Comparison of ENCODE assay signal across 13 cellular contexts in genomic region chr12:2154050-2154449, GRCh38.
A peak's percentile ranks its signal among the peaks of the same experiment; 100 is the strongest.
DNase-seq lines count a peak whose midpoint lies in the region; ATAC-seq and TF ChIP-seq lines count a peak whose summit lies in the region.
"Had no signal": no experiment of that assay in that cellular context is flagged by ENCODE, and none has a peak within 500 bp of the region (broad histone marks: within the 10 kb centered on the region; RNA-seq: fewer than 3 reads in every experiment).

No MANE protein-coding gene starts in this region.

- H3K36me3 ChIP-seq in gastroesophageal sphincter: no peaks in the 10 kb centered on the region
- H3K36me3 ChIP-seq in Peyer's patch: no peaks in the 10 kb centered on the region
- H3K36me3 ChIP-seq: ovary, suprapubic skin had no signal

- H3K27me3 ChIP-seq in gastroesophageal sphincter: no peaks in the 10 kb centered on the region
- no peaks in the 10 kb centered on the region for H3K27me3 ChIP-seq in Peyer's patch
- H3K27me3 ChIP-seq: ovary, suprapubic skin had no signal

- H3K27ac ChIP-seq in gastroesophageal sphincter (peak overlapping the region; percentile 16 to 81 (median 74)), Peyer's patch (peak overlapping the region in 2 of 4 donors; percentile 5 to 49)
- H3K27ac ChIP-seq: KMS-11, PC-9, suprapubic skin had no signal

- H3K4me1 ChIP-seq in gastroesophageal sphincter: peaks cover 0 to 60% (median 16%) of the 10 kb centered on the region in 3 donors
- H3K4me1 ChIP-seq in Peyer's patch: peaks cover 0 to 15% (median 0%) of the 10 kb centered on the region in 4 donors

- TF ChIP-seq POLR2A in gastroesophageal sphincter (IDR thresholded peaks at IDR 0.05) (no peak), Peyer's patch (IDR thresholded peaks at IDR 0.05) (no peak)

- H3K4me1 Mint-ChIP-seq in type B pancreatic cell (ENCODE audit: unreplicated experiment): peaks cover 8% of the 10 kb centered on the region
- H3K4me1 Mint-ChIP-seq: activated naive CD8-positive, alpha-beta T cell treated with anti-CD3 and anti-CD28 coated beads, Interleukin-2, amount 50 U/mL, for 24 hours had no signal

- H3K4me3 ChIP-seq in gastroesophageal sphincter (no peak overlapping the region), Peyer's patch (no peak overlapping the region)
- H3K4me3 ChIP-seq: ovary, PC-9, suprapubic skin had no signal

- H3K9me3 ChIP-seq in gastroesophageal sphincter (no peaks in the 10 kb centered on the region), Peyer's patch (no peaks in the 10 kb centered on the region)
- H3K9me3 ChIP-seq: ovary, suprapubic skin had no signal

- H3K4me3 Mint-ChIP-seq in type B pancreatic cell: no peak overlapping the region
- H3K4me3 Mint-ChIP-seq: activated naive CD8-positive, alpha-beta T cell treated with anti-CD3 and anti-CD28 coated beads, Interleukin-2, amount 50 U/mL, for 24 hours had no signal

- H3K27me3 Mint-ChIP-seq in type B pancreatic cell: peaks cover 9% of the 10 kb centered on the region

- ATAC-seq in gastroesophageal sphincter (peak; percentile 54), sciatic nerve (peak; percentile 66), HG03565 (IDR thresholded peaks at IDR 0.05; ENCODE audit: unreplicated experiment) (no peak)
- ATAC-seq: activated naive CD8-positive, alpha-beta T cell treated with anti-CD3 and anti-CD28 coated beads, Interleukin-2, amount 50 U/mL, for 24 hours had no signal

- H3K27ac Mint-ChIP-seq in type B pancreatic cell: no peak overlapping the region
- H3K27ac Mint-ChIP-seq: activated naive CD8-positive, alpha-beta T cell treated with anti-CD3 and anti-CD28 coated beads, Interleukin-2, amount 50 U/mL, for 24 hours had no signal

- DNase-seq in EH (ENCODE audit: low read depth) (peak; percentile 86), amniotic stem cell (lab: John Stamatoyannopoulos, UW) (peak; percentile 16), sciatic nerve (ENCODE audit: low spot score) (no peak), type B pancreatic cell (ENCODE audit: extremely low spot score, unreplicated experiment) (no peak), Peyer's patch (no peak)
- DNase-seq in activated effector memory CD4-positive, alpha-beta T cell treated with Interleukin-2 at 50 U/mL for 16 hours: no peak
- DNase-seq: activated naive CD8-positive, alpha-beta T cell treated with anti-CD3 and anti-CD28 coated beads, Interleukin-2, amount 50 U/mL, for 24 hours; ovary; PC-9 had no signal

- no peak for TF ChIP-seq CTCF in gastroesophageal sphincter (IDR thresholded peaks at IDR 0.05)
- no peak for TF ChIP-seq CTCF in type B pancreatic cell (conservative IDR thresholded peaks at IDR 0.05)
- TF ChIP-seq CTCF in Peyer's patch (IDR thresholded peaks at IDR 0.05): no peak

- intact Hi-C loops in sciatic nerve (cut with DNase I): no loop called here

- H3K36me3 Mint-ChIP-seq in type B pancreatic cell: peaks cover 7% of the 10 kb centered on the region

- peaks cover 1% of the 10 kb centered on the region for H3K9me3 Mint-ChIP-seq in type B pancreatic cell
- H3K9me3 Mint-ChIP-seq: activated naive CD8-positive, alpha-beta T cell treated with anti-CD3 and anti-CD28 coated beads, Interleukin-2, amount 50 U/mL, for 24 hours had no signal

- WGBS in gastroesophageal sphincter (ENCODE audit: low coverage in 1 of 2), 2 donors: 0 to 11% methylated on average over 2 of the region's 9 CpGs

- no peak for TF ChIP-seq EP300 in gastroesophageal sphincter (IDR thresholded peaks at IDR 0.05)

Comparison
In these comparisons a context has a peak if more than half of its experiments do, and no peak if none do; other contexts are left out.
1. DNase-seq: peak in EH (single experiment) and amniotic stem cell (single experiment); none in sciatic nerve (single experiment), type B pancreatic cell (single experiment), activated effector memory CD4-positive, alpha-beta T cell treated with Interleukin-2 at 50 U/mL for 16 hours (single experiment) and Peyer's patch (0 of 3).